In genomic region chr7:2003931-2004812, GRCh38 we compare ENCODE assay signal across 1 cellular context.
TF ChIP-seq lines count a peak whose summit lies in the region.

No MANE protein-coding gene starts in this region.

TF ChIP-seq in HepG2, 621 proteins besides CTCF, POLR2A, EP300 and RAD21 (continued from another document):
- TF ChIP-seq ZNF687 (CRISPR knock-in tag; IDR thresholded peaks at IDR 0.05) (peak; percentile 10), ZNF780A (CRISPR knock-in tag; IDR thresholded peaks at IDR 0.05) (no peak), MEIS1 (CRISPR knock-in tag; IDR thresholded peaks at IDR 0.05; ENCODE audit: borderline replicate concordance) (no peak), FLYWCH1 (CRISPR knock-in tag; IDR thresholded peaks at IDR 0.05) (no peak), ADNP (CRISPR knock-in tag; IDR thresholded peaks at IDR 0.05) (no peak), NFE2L2 (IDR thresholded peaks at IDR 0.05; ENCODE audit: low read length) (no peak), AGO2 (optimal IDR thresholded peaks at IDR 0.05; ENCODE audit: low read depth, low read length) (peak; percentile 18), KDM6A (CRISPR knock-in tag; IDR thresholded peaks at IDR 0.05; ENCODE audit: low read depth) (no peak), ZSCAN25 (CRISPR knock-in tag; IDR thresholded peaks at IDR 0.05) (peak; percentile 66), NFE2L1 (CRISPR knock-in tag; IDR thresholded peaks at IDR 0.05; ENCODE audit: borderline replicate concordance) (no peak), ZNF883 (CRISPR knock-in tag; IDR thresholded peaks at IDR 0.05; ENCODE audit: not compliant biosample characterization) (peak; percentile 42)
TF ChIP-seq in HepG2: peak in this region for 4.
